Comparison of ENCODE assay signal across 2 cellular contexts in the genomic region with DNA sequence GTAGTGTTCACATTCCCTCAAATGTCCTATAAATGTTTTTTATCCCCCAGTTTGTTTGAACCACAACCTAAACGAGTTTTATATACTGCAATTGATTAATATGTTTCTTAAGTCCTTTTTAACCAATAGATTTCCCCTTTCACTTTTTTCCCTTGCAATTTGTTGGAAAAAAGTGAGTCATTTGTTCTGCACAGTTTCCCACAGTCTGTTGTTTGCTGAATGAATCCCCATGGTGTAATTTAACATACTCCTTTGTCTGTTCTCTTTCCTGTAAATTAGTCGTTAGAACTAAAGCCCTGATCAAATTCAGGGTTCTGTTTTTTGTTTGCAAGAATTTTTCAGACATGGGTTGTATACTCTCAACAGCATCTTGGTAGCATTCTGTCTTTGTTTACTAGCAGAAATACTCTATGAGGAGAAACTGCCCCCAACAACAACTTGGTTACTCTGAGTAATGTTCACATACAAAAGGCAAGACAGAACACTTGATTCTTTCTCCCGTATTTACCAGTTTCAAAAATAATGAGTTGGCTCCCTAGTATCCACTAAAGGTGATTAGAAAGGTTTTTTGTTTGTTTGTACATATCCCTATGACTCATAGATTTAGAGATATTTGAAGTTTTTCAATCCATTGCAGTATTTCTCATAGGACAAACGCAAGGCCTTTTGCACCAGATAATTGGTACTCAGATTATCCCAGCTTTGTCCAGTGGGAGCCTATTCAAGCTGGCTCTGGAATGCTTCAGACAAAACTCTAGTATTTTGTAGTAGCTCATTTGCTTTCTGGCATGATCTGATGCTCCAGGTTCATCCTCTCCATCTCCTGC.
TF ChIP-seq lines count a peak whose summit lies in the region.

No MANE protein-coding gene starts in this region.

TF ChIP-seq in A549, 52 proteins besides CTCF, POLR2A, EP300 and RAD21:
- no peak for TF ChIP-seq SMC3 (IDR thresholded peaks at IDR 0.05)
- no peak; the same call in 1 of the 2 replicates for TF ChIP-seq FOSL2 (IDR thresholded peaks at IDR 0.05)
- TF ChIP-seq FOSL2 (CRISPR knock-in tag; IDR thresholded peaks at IDR 0.05), result peak; percentile 54

TF ChIP-seq in HepG2, 621 proteins besides CTCF, POLR2A, EP300 and RAD21:
- TF ChIP-seq ZFX (CRISPR knock-in tag; IDR thresholded peaks at IDR 0.05; ENCODE audit: low read depth) (no peak), ELF1 (CRISPR knock-in tag; IDR thresholded peaks at IDR 0.05) (no peak), BHLHE40 (IDR thresholded peaks at IDR 0.05; ENCODE audit: low read length) (no peak), ZNF205 (CRISPR knock-in tag; IDR thresholded peaks at IDR 0.05) (no peak), IRX3 (CRISPR knock-in tag; IDR thresholded peaks at IDR 0.05; ENCODE audit: borderline replicate concordance, low read depth) (no peak), ZNF30 (CRISPR knock-in tag; IDR thresholded peaks at IDR 0.05) (no peak), ZNF850 (CRISPR knock-in tag; conservative IDR thresholded peaks at IDR 0.05) (no peak), ZSCAN12 (CRISPR knock-in tag; IDR thresholded peaks at IDR 0.05) (no peak), MTA3 (CRISPR knock-in tag; IDR thresholded peaks at IDR 0.05) (no peak), ZNF816 (CRISPR knock-in tag; IDR thresholded peaks at IDR 0.05; ENCODE audit: borderline replicate concordance) (no peak), ZNF234 (CRISPR knock-in tag; conservative IDR thresholded peaks at IDR 0.05) (no peak), NCOA5 (CRISPR knock-in tag; IDR thresholded peaks at IDR 0.05) (no peak), TGIF2 (CRISPR knock-in tag; IDR thresholded peaks at IDR 0.05) (no peak)
- TF ChIP-seq, protein P1, sequence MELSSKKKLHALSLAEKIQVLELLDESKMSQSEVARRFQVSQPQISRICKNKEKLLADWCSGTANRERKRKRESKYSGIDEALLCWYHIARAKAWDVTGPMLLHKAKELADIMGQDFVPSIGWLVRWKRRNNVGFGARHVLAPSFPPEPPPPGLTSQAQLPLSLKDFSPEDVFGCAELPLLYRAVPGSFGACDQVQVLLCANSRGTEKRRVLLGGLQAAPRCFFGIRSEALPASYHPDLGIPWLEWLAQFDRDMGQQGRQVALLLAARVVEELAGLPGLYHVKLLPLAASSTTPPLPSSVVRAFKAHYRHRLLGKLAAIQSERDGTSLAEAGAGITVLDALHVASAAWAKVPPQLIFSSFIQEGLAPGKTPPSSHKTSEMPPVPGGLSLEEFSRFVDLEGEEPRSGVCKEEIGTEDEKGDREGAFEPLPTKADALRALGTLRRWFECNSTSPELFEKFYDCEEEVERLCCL (CRISPR knock-in tag; IDR thresholded peaks at IDR 0.05; ENCODE audit: borderline replicate concordance), result no peak
- TF ChIP-seq, protein P2, sequence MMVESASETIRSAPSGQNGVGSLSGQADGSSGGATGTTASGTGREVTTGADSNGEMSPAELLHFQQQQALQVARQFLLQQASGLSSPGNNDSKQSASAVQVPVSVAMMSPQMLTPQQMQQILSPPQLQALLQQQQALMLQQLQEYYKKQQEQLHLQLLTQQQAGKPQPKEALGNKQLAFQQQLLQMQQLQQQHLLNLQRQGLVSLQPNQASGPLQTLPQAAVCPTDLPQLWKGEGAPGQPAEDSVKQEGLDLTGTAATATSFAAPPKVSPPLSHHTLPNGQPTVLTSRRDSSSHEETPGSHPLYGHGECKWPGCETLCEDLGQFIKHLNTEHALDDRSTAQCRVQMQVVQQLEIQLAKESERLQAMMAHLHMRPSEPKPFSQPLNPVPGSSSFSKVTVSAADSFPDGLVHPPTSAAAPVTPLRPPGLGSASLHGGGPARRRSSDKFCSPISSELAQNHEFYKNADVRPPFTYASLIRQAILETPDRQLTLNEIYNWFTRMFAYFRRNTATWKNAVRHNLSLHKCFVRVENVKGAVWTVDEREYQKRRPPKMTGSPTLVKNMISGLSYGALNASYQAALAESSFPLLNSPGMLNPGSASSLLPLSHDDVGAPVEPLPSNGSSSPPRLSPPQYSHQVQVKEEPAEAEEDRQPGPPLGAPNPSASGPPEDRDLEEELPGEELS (CRISPR knock-in tag; IDR thresholded peaks at IDR 0.05), result no peak
- TF ChIP-seq, protein P3, sequence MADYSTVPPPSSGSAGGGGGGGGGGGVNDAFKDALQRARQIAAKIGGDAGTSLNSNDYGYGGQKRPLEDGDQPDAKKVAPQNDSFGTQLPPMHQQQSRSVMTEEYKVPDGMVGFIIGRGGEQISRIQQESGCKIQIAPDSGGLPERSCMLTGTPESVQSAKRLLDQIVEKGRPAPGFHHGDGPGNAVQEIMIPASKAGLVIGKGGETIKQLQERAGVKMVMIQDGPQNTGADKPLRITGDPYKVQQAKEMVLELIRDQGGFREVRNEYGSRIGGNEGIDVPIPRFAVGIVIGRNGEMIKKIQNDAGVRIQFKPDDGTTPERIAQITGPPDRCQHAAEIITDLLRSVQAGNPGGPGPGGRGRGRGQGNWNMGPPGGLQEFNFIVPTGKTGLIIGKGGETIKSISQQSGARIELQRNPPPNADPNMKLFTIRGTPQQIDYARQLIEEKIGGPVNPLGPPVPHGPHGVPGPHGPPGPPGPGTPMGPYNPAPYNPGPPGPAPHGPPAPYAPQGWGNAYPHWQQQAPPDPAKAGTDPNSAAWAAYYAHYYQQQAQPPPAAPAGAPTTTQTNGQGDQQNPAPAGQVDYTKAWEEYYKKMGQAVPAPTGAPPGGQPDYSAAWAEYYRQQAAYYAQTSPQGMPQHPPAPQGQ (CRISPR knock-in tag; IDR thresholded peaks at IDR 0.05; ENCODE audit: borderline replicate concordance), result no peak
- TF ChIP-seq, protein P4, sequence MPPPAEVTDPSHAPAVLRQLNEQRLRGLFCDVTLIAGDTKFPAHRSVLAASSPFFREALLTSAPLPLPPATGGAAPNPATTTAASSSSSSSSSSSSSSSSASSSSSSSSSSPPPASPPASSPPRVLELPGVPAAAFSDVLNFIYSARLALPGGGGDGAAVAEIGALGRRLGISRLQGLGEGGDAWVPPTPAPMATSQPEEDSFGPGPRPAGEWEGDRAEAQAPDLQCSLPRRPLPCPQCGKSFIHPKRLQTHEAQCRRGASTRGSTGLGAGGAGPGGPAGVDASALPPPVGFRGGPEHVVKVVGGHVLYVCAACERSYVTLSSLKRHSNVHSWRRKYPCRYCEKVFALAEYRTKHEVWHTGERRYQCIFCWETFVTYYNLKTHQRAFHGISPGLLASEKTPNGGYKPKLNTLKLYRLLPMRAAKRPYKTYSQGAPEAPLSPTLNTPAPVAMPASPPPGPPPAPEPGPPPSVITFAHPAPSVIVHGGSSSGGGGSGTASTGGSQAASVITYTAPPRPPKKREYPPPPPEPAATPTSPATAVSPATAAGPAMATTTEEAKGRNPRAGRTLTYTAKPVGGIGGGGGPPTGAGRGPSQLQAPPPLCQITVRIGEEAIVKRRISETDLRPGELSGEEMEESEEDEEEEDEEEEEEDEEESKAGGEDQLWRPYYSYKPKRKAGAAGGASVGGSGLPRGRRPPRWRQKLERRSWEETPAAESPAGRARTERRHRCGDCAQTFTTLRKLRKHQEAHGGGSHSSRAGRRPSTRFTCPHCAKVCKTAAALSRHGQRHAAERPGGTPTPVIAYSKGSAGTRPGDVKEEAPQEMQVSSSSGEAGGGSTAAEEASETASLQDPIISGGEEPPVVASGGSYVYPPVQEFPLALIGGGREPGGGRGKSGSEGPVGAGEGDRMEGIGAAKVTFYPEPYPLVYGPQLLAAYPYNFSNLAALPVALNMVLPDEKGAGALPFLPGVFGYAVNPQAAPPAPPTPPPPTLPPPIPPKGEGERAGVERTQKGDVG (CRISPR knock-in tag; IDR thresholded peaks at IDR 0.05; ENCODE audit: borderline replicate concordance), result no peak
- TF ChIP-seq, protein P5, sequence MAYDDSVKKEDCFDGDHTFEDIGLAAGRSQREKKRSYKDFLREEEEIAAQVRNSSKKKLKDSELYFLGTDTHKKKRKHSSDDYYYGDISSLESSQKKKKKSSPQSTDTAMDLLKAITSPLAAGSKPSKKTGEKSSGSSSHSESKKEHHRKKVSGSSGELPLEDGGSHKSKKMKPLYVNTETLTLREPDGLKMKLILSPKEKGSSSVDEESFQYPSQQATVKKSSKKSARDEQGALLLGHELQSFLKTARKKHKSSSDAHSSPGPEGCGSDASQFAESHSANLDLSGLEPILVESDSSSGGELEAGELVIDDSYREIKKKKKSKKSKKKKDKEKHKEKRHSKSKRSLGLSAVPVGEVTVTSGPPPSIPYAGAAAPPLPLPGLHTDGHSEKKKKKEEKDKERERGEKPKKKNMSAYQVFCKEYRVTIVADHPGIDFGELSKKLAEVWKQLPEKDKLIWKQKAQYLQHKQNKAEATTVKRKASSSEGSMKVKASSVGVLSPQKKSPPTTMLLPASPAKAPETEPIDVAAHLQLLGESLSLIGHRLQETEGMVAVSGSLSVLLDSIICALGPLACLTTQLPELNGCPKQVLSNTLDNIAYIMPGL (CRISPR knock-in tag; IDR thresholded peaks at IDR 0.05; ENCODE audit: borderline replicate concordance in 1 of 2, low read depth in 1 of 2), result no peak
